ENCODE assay signal across 28 cellular contexts in genomic region chr4:126047114-126047513, GRCh38.
"Had no signal": no experiment of that assay in that cellular context is flagged by ENCODE, and none has a peak within 500 bp of the region (broad histone marks: within the 10 kb centered on the region; RNA-seq: fewer than 3 reads in every experiment).

No MANE protein-coding gene starts in this region.

- DNase-seq: stimulated activated CD4-positive, alpha-beta T cell treated with anti-CD3 and anti-CD28 coated beads, Interleukin-2, amount 100 ng/mL, for 48 hours; stimulated activated CD4-positive, alpha-beta T cell treated with anti-CD3 and anti-CD28 coated beads, Interleukin-4, amount 100 ng/mL, for 1 hour; stimulated activated CD4-positive, alpha-beta T cell treated with anti-CD3 and anti-CD28 coated beads, Interleukin-4, amount 100 ng/mL, for 24 hours; stimulated activated CD4-positive, alpha-beta T cell treated with anti-CD3 and anti-CD28 coated beads, Interleukin-4, amount 100 ng/mL, for 4 hours; stimulated activated CD8-positive, alpha-beta memory T cell treated with anti-CD3 and anti-CD28 coated beads, Interleukin-4, amount 100 ng/mL, for 48 hours; stimulated activated naive B cell treated with anti-CD40 and anti-IgM and Interleukin-4, amounts not matched to agents 10 μg/mL and 1 μg/mL and 100 μg/mL, for 72 hours; stimulated activated naive CD4-positive, alpha-beta T cell; stimulated activated naive CD4-positive, alpha-beta T cell treated with Interleukin-2 at 50 U/mL for 16 hours; stimulated activated naive CD8-positive, alpha-beta T cell treated with anti-CD3 and anti-CD28 coated beads, Interleukin-15, amount 100 ng/mL, for 72 hours; stimulated activated naive CD8-positive, alpha-beta T cell treated with anti-CD3 and anti-CD28 coated beads, Interleukin-15, Interleukin-2, amounts not matched to agents 100 U/mL and 50 U/mL, for 24 hours; stomach; substantia nigra; testis; thyroid gland; tibial artery; transverse colon; trophoblast cell; upper lobe of left lung; upper lobe of right lung; uterus had no signal

- H3K4me3 ChIP-seq: stomach, suprapubic skin, testis, thoracic aorta, thyroid gland, tibial artery, tibial nerve, transverse colon, upper lobe of left lung, upper lobe of right lung, uterus, vagina had no signal

- H3K36me3 ChIP-seq: stomach, suprapubic skin, thoracic aorta, thyroid gland, tibial artery, tibial nerve, transverse colon, upper lobe of left lung, upper lobe of right lung, uterus, vagina had no signal

- H3K27me3 ChIP-seq: stomach, suprapubic skin, testis, thyroid gland, tibial artery, tibial nerve, transverse colon, upper lobe of left lung, upper lobe of right lung, uterus, vagina had no signal

- H3K27ac Mint-ChIP-seq: stimulated activated effector memory CD8-positive, alpha-beta T cell treated with anti-CD3 and anti-CD28 coated beads, Interleukin-12 subunit alpha, Interleukin-12 subunit beta, amount 100 ng/mL, for 72 hours; stimulated activated memory B cell treated with anti-CD40 and anti-IgM and Interleukin-4, amounts not matched to agents 10 μg/mL and 1 μg/mL and 100 μg/mL, for 72 hours; stimulated activated naive B cell treated with anti-CD40 and anti-IgM and Interleukin-4, amounts not matched to agents 10 μg/mL and 1 μg/mL and 100 μg/mL, for 72 hours; stimulated activated naive CD8-positive, alpha-beta T cell treated with anti-CD3 and anti-CD28 coated beads, Interleukin-15, amount 100 ng/mL, for 72 hours; stimulated activated naive CD8-positive, alpha-beta T cell treated with anti-CD3 and anti-CD28 coated beads, Interleukin-15, Interleukin-2, amounts not matched to agents 100 ng/mL and 50 ng/mL, for 24 hours; type B pancreatic cell had no signal

- H3K4me1 ChIP-seq: suprapubic skin, testis, thyroid gland, transverse colon, upper lobe of left lung, upper lobe of right lung, uterus, vagina had no signal

- H3K9me3 ChIP-seq: stomach, suprapubic skin, testis, thoracic aorta, thyroid gland, tibial nerve, upper lobe of left lung, upper lobe of right lung, uterus, vagina had no signal

- H3K27me3 Mint-ChIP-seq: stimulated activated memory B cell treated with anti-CD40 and anti-IgM and Interleukin-4, amounts not matched to agents 10 μg/mL and 1 μg/mL and 100 μg/mL, for 72 hours; stimulated activated naive B cell treated with anti-CD40 and anti-IgM and Interleukin-4, amounts not matched to agents 10 μg/mL and 1 μg/mL and 100 μg/mL, for 72 hours; stimulated activated naive CD8-positive, alpha-beta T cell treated with anti-CD3 and anti-CD28 coated beads, Interleukin-15, amount 100 ng/mL, for 72 hours; stimulated activated naive CD8-positive, alpha-beta T cell treated with anti-CD3 and anti-CD28 coated beads, Interleukin-15, Interleukin-2, amounts not matched to agents 100 ng/mL and 50 ng/mL, for 24 hours; type B pancreatic cell had no signal

- ATAC-seq: stimulated activated effector memory CD8-positive, alpha-beta T cell treated with anti-CD3 and anti-CD28 coated beads, Interleukin-12 subunit alpha, Interleukin-12 subunit beta, amount 100 ng/mL, for 72 hours; stimulated activated memory B cell treated with anti-CD40 and anti-IgM and Interleukin-4, amounts not matched to agents 10 μg/mL and 1 μg/mL and 100 μg/mL, for 72 hours; stimulated activated naive B cell treated with anti-CD40 and anti-IgM and Interleukin-4, amounts not matched to agents 10 μg/mL and 1 μg/mL and 100 μg/mL, for 72 hours; stimulated activated naive CD8-positive, alpha-beta T cell treated with anti-CD3 and anti-CD28 coated beads, Interleukin-15, amount 100 ng/mL, for 72 hours; stimulated activated naive CD8-positive, alpha-beta T cell treated with anti-CD3 and anti-CD28 coated beads, Interleukin-15, Interleukin-2, amounts not matched to agents 100 U/mL and 50 U/mL, for 24 hours; upper lobe of right lung had no signal

- H3K27ac ChIP-seq: stomach, suprapubic skin, testis, thoracic aorta, thyroid gland, tibial artery, tibial nerve, transverse colon, upper lobe of left lung, upper lobe of right lung, uterus, vagina had no signal

- H3K36me3 Mint-ChIP-seq: stimulated activated effector memory CD8-positive, alpha-beta T cell treated with anti-CD3 and anti-CD28 coated beads, Interleukin-12 subunit alpha, Interleukin-12 subunit beta, amount 100 ng/mL, for 72 hours; stimulated activated memory B cell treated with anti-CD40 and anti-IgM and Interleukin-4, amounts not matched to agents 10 μg/mL and 1 μg/mL and 100 μg/mL, for 72 hours; stimulated activated naive B cell treated with anti-CD40 and anti-IgM and Interleukin-4, amounts not matched to agents 10 μg/mL and 1 μg/mL and 100 μg/mL, for 72 hours; type B pancreatic cell had no signal

- H3K4me3 Mint-ChIP-seq: stimulated activated effector memory CD8-positive, alpha-beta T cell treated with anti-CD3 and anti-CD28 coated beads, Interleukin-12 subunit alpha, Interleukin-12 subunit beta, amount 100 ng/mL, for 72 hours; stimulated activated memory B cell treated with anti-CD40 and anti-IgM and Interleukin-4, amounts not matched to agents 10 μg/mL and 1 μg/mL and 100 μg/mL, for 72 hours; stimulated activated naive B cell treated with anti-CD40 and anti-IgM and Interleukin-4, amounts not matched to agents 10 μg/mL and 1 μg/mL and 100 μg/mL, for 72 hours; stimulated activated naive CD8-positive, alpha-beta T cell treated with anti-CD3 and anti-CD28 coated beads, Interleukin-15, amount 100 ng/mL, for 72 hours; stimulated activated naive CD8-positive, alpha-beta T cell treated with anti-CD3 and anti-CD28 coated beads, Interleukin-15, Interleukin-2, amounts not matched to agents 100 ng/mL and 50 ng/mL, for 24 hours; type B pancreatic cell had no signal

- H3K4me1 Mint-ChIP-seq: stimulated activated effector memory CD8-positive, alpha-beta T cell treated with anti-CD3 and anti-CD28 coated beads, Interleukin-12 subunit alpha, Interleukin-12 subunit beta, amount 100 ng/mL, for 72 hours; stimulated activated memory B cell treated with anti-CD40 and anti-IgM and Interleukin-4, amounts not matched to agents 10 μg/mL and 1 μg/mL and 100 μg/mL, for 72 hours; stimulated activated naive B cell treated with anti-CD40 and anti-IgM and Interleukin-4, amounts not matched to agents 10 μg/mL and 1 μg/mL and 100 μg/mL, for 72 hours; stimulated activated naive CD8-positive, alpha-beta T cell treated with anti-CD3 and anti-CD28 coated beads, Interleukin-15, amount 100 ng/mL, for 72 hours had no signal
